Comparison of ENCODE assay signal across 9 cellular contexts in genomic region chr11:122910775-122911174, GRCh38. TPM values are rescaled to one million over a fixed set of nuclear protein-coding genes. Genes with fewer than 3 reads are reported as not detected.
DNase-seq lines count a peak whose midpoint lies in the region; ATAC-seq and TF ChIP-seq lines count a peak whose summit lies in the region.
"Had no signal": no experiment of that assay in that cellular context is flagged by ENCODE, and none has a peak within 500 bp of the region (broad histone marks: within the 10 kb centered on the region; RNA-seq: fewer than 3 reads in every experiment).

No MANE protein-coding gene starts in this region.

- peak in 1 of 2 experiments; percentile 51 for DNase-seq in Caco-2
- DNase-seq in Karpas-422: peak; percentile 47
- DNase-seq in activated CD8-positive, alpha-beta T cell treated with anti-CD3 and anti-CD28 coated beads for 36 hours: peak; percentile 27
- peak; percentile 21 for DNase-seq in kidney glomerular epithelial cell (lab: John Stamatoyannopoulos, UW)
- no peak for DNase-seq in GM19238 (ENCODE audit: insufficient read length, low spot score)

- H3K36me3 ChIP-seq in Caco-2 (ENCODE audit: control insufficient read depth, insufficient read depth, low read length): no peaks in the 10 kb centered on the region
- no peaks in the 10 kb centered on the region for H3K36me3 ChIP-seq in Karpas-422 (ENCODE audit: insufficient read depth, low read length)

- no peaks in the 10 kb centered on the region for H3K9me2 ChIP-seq in Karpas-422 (replicated peaks; ENCODE audit: insufficient read depth, low read length)

- H3K27me3 Mint-ChIP-seq in Caco-2 (ENCODE audit: insufficient read depth, unreplicated experiment): peaks cover 16% of the 10 kb centered on the region
- H3K27me3 Mint-ChIP-seq in activated CD8-positive, alpha-beta T cell treated with anti-CD3 and anti-CD28 coated beads for 36 hours: no peaks in the 10 kb centered on the region

- peak; percentile 35 to 51 for TF ChIP-seq CTCF in Caco-2 (IDR thresholded peaks at IDR 0.05; ENCODE audit: insufficient read depth in 1 of 2, low read depth in 1 of 2, low read length in 1 of 2, severe bottlenecking in 1 of 2, unreplicated experiment in 1 of 2)
- peak; percentile 41 for TF ChIP-seq CTCF in activated CD8-positive, alpha-beta T cell treated with anti-CD3 and anti-CD28 coated beads for 36 hours (IDR thresholded peaks at IDR 0.05)

- no peak overlapping the region for H3K9ac ChIP-seq in Karpas-422 (ENCODE audit: low read length)

- H3K4me1 Mint-ChIP-seq in Caco-2 (ENCODE audit: low read depth, unreplicated experiment): no peaks in the 10 kb centered on the region
- H3K4me1 Mint-ChIP-seq in activated CD8-positive, alpha-beta T cell treated with anti-CD3 and anti-CD28 coated beads for 36 hours (ENCODE audit: low read depth): no peaks in the 10 kb centered on the region

- H3K4me2 ChIP-seq in Karpas-422 (ENCODE audit: low read depth, low read length, poor library complexity, severe bottlenecking): no peak overlapping the region

- H3K9me3 ChIP-seq in Caco-2 (no peaks in the 10 kb centered on the region), Karpas-422 (ENCODE audit: low read length) (no peaks in the 10 kb centered on the region)

- no peak overlapping the region for H3K4me3 ChIP-seq in Caco-2 (ENCODE audit: low read depth, low read length)
- H3K4me3 ChIP-seq in Karpas-422 (ENCODE audit: low read length): no peak overlapping the region

- H3K27me3 ChIP-seq in Caco-2 (replicated peaks; ENCODE audit: control insufficient read depth, insufficient read depth, low read length) (peaks cover 1% of the 10 kb centered on the region; the same call in 1 of the 2 replicates), Karpas-422 (ENCODE audit: low read length) (no peaks in the 10 kb centered on the region)

- no peak overlapping the region for H2AFZ ChIP-seq in Karpas-422 (ENCODE audit: low read length)

- BruUV-seq in Caco-2 (replicated peaks; lab: Mats Ljungman, UMichigan): no TSS peak

- no peaks in the 10 kb centered on the region for H4K20me1 ChIP-seq in Karpas-422 (ENCODE audit: insufficient read depth, low read depth, low read length)

- H3K27ac Mint-ChIP-seq in Caco-2 (ENCODE audit: unreplicated experiment): no peak overlapping the region
- H3K27ac Mint-ChIP-seq in activated CD8-positive, alpha-beta T cell treated with anti-CD3 and anti-CD28 coated beads for 36 hours: no peak overlapping the region

- intact Hi-C loops in Caco-2 (cut with micrococcal nuclease; ENCODE audit: unreplicated experiment): loop anchor here (1.0 to 5.0 kb wide), 3 partner anchors 48 to 144 kb away; no protein-coding TSS in a partner anchor
- intact Hi-C loops in activated CD8-positive, alpha-beta T cell treated with anti-CD3 and anti-CD28 coated beads for 36 hours (cut with micrococcal nuclease): no loop called here

- no peak overlapping the region for H3K27ac ChIP-seq in Karpas-422 (ENCODE audit: low read length)

- no peak overlapping the region for H3K4me3 Mint-ChIP-seq in Caco-2 (ENCODE audit: unreplicated experiment)
- H3K4me3 Mint-ChIP-seq in activated CD8-positive, alpha-beta T cell treated with anti-CD3 and anti-CD28 coated beads for 36 hours: no peak overlapping the region

- H3K36me3 Mint-ChIP-seq in Caco-2 (ENCODE audit: insufficient read depth, unreplicated experiment): no peaks in the 10 kb centered on the region
- no peaks in the 10 kb centered on the region for H3K36me3 Mint-ChIP-seq in activated CD8-positive, alpha-beta T cell treated with anti-CD3 and anti-CD28 coated beads for 36 hours (ENCODE audit: low read depth)
- H3K36me3 Mint-ChIP-seq: activated naive CD4-positive, alpha-beta T cell treated with anti-CD3 and anti-CD28 coated beads, Interleukin-2, amount 50 U/mL, for 72 hours had no signal

- POLR2A ChIA-PET in Caco-2 (lab: Charles Lee): no interaction called here
- POLR2A ChIA-PET in activated CD8-positive, alpha-beta T cell treated with anti-CD3 and anti-CD28 coated beads for 36 hours (lab: Charles Lee): no interaction called here

- no peak for ATAC-seq in activated CD8-positive, alpha-beta T cell treated with anti-CD3 and anti-CD28 coated beads for 36 hours
- ATAC-seq in GM21381 (IDR thresholded peaks at IDR 0.05; ENCODE audit: unreplicated experiment): no peak
- ATAC-seq in GM21526 (IDR thresholded peaks at IDR 0.05; ENCODE audit: low FRiP score, unreplicated experiment): no peak
- no peak for ATAC-seq in GM19328 (IDR thresholded peaks at IDR 0.05; ENCODE audit: unreplicated experiment)

- no peaks in the 10 kb centered on the region for H3K79me2 ChIP-seq in Karpas-422 (ENCODE audit: low read length)

- H3K4me1 ChIP-seq in Caco-2 (no peaks in the 10 kb centered on the region), Karpas-422 (ENCODE audit: low read length) (no peaks in the 10 kb centered on the region)

- no peaks in the 10 kb centered on the region for H3K9me3 Mint-ChIP-seq in Caco-2 (ENCODE audit: unreplicated experiment)
- H3K9me3 Mint-ChIP-seq in activated CD8-positive, alpha-beta T cell treated with anti-CD3 and anti-CD28 coated beads for 36 hours: no peaks in the 10 kb centered on the region
- H3K9me3 Mint-ChIP-seq: activated naive CD4-positive, alpha-beta T cell treated with anti-CD3 and anti-CD28 coated beads, Interleukin-2, amount 50 U/mL, for 72 hours had no signal

- CTCF ChIA-PET in Caco-2 (lab: Charles Lee): no interaction called here
- CTCF ChIA-PET in activated CD8-positive, alpha-beta T cell treated with anti-CD3 and anti-CD28 coated beads for 36 hours (lab: Charles Lee): interaction anchor here (1.5 kb wide), 1 partner anchor 112 kb away, joined by 5 read pairs; no protein-coding TSS in a partner anchor

RNA-seq across cellular contexts. Expression of gene JHY, which starts 28.2 kb away (rescaled TPM):
- total RNA-seq in Caco-2 (2022): 0.26 and 0.34 TPM in 2 replicates
- not detected in 2 replicates for total RNA-seq in Karpas-422 (2014; rRNA removed; shearing (Covaris generic); ENCODE audit: low replicate concordance)
- total RNA-seq in activated CD8-positive, alpha-beta T cell treated with anti-CD3 and anti-CD28 coated beads for 36 hours: 1 to 10 TPM; 1.3 to 1.8 TPM
